In genomic region chr3:89867286-89867685, GRCh38 we compare ENCODE assay signal across 1 cellular context.
TF ChIP-seq lines count a peak whose summit lies in the region.

No MANE protein-coding gene starts in this region.

TF ChIP-seq in H1, 55 proteins besides CTCF, POLR2A, EP300 and RAD21:
- 0 out of 2 replicates have a peak, but pooled peaks have one; percentile 18 for TF ChIP-seq MAFK (IDR thresholded peaks at IDR 0.05; ENCODE audit: low read depth, low read length)
- TF ChIP-seq KDM1A (IDR thresholded peaks at IDR 0.05; ENCODE audit: borderline replicate concordance, low read length) = no peak
